In genomic region chr3:146739203-146739671, GRCh38 we compare ENCODE assay signal across 23 cellular contexts.
DNase-seq lines count a peak whose midpoint lies in the region; ATAC-seq, FAIRE-seq and TF ChIP-seq lines count a peak whose summit lies in the region.
"Had no signal": no experiment of that assay in that cellular context is flagged by ENCODE, and none has a peak within 500 bp of the region (broad histone marks: within the 10 kb centered on the region; RNA-seq: fewer than 3 reads in every experiment).

No MANE protein-coding gene starts in this region.

- H2BK15ac ChIP-seq in IMR-90 (ENCODE audit: low read depth, low read length): no peak overlapping the region
- no peak overlapping the region for H2BK15ac ChIP-seq in H1 (ENCODE audit: low read length)

- H3K4me1 Mint-ChIP-seq in T-helper 17 cell: no peaks in the 10 kb centered on the region

- POLR2A ChIA-PET in IMR-90 (lab: Charles Lee; ENCODE audit: unreplicated experiment): no interaction called here
- POLR2A ChIA-PET in H1 (lab: Charles Lee; ENCODE audit: partially characterized antibody): no interaction called here

- no peaks in the 10 kb centered on the region for H3K36me3 Mint-ChIP-seq in T-helper 17 cell (ENCODE audit: low read depth)

- dilution Hi-C loops in IMR-90 (cut with HindIII; ENCODE audit: low sequenced_read_pairs, unreplicated experiment): no loop called here

- no peak for TF ChIP-seq POLR2A in IMR-90 (IDR thresholded peaks at IDR 0.05; ENCODE audit: low read depth, low read length)
- no peak for TF ChIP-seq POLR2A in H1 (IDR thresholded peaks at IDR 0.05; ENCODE audit: control extremely low read depth in 1 of 2, low read depth in 2 of 2, low read length in 2 of 2)

- intact Hi-C loops in IMR-90 (cut with micrococcal nuclease): no loop called here

- no peaks in the 10 kb centered on the region for H3K23me2 ChIP-seq in H1 (ENCODE audit: low read depth, low read length)

- H2BK5ac ChIP-seq in IMR-90 (ENCODE audit: low read depth, low read length, poor library complexity, severe bottlenecking): no peak overlapping the region
- no peak overlapping the region for H2BK5ac ChIP-seq in H1 (ENCODE audit: low read depth, low read length)

- H3K56ac ChIP-seq in IMR-90 (ENCODE audit: extremely low read depth, insufficient read depth, low read length) (no peak overlapping the region), H1 (replicated peaks; ENCODE audit: insufficient read length, low read depth, low read length) (no peak overlapping the region)

- WGBS in IMR-90 (ENCODE audit: extremely low coverage in 2 of 2, insufficient read length in 1 of 2), 2 experiments: no CpG with 5 or more reads among the region's 6 CpGs
- WGBS in H1 (ENCODE audit: extremely low coverage in 1 of 2, insufficient coverage in 1 of 2, insufficient read length in 1 of 2, insufficient replicate concordance in 2 of 2, low coverage in 1 of 2, low lambda C conversion rate in 2 of 2, missing lambda C conversion rate in 1 of 2), 2 experiments: 85% methylated on average over 6 of the region's 6 CpGs; no CpG with 5 or more reads in 1 of the 2 experiments

- no peaks in the 10 kb centered on the region for H3K79me1 ChIP-seq in IMR-90 (ENCODE audit: low read depth in 1 of 2, low read length in 2 of 2)
- no peaks in the 10 kb centered on the region for H3K79me1 ChIP-seq in H1 (ENCODE audit: low read depth, low read length)

- FAIRE-seq in H1 (lab: Jason Lieb, UNC): no peak
- FAIRE-seq: A204.1, H54, kidney had no signal

- no peak overlapping the region for H2AK9ac ChIP-seq in IMR-90 (replicated peaks; ENCODE audit: low read depth, low read length, poor library complexity)

- H4K20me1 ChIP-seq in IMR-90 (ENCODE audit: insufficient read depth, low read length) (no peaks in the 10 kb centered on the region), H1 (replicated peaks in 1 of 2; ENCODE audit: control insufficient read depth in 1 of 2, insufficient read depth in 2 of 2, low read length in 2 of 2) (no peaks in the 10 kb centered on the region)

- H3K36me3 ChIP-seq in ACC112 (ENCODE audit: insufficient read depth, low read length) (no peaks in the 10 kb centered on the region; the same call in 1 of the 2 replicates), IMR-90 (ENCODE audit: control insufficient read depth, insufficient read depth, low read length) (no peaks in the 10 kb centered on the region), H1 (ENCODE audit: control insufficient read depth in 2 of 4, insufficient read depth in 4 of 4, low read length in 3 of 4) (no peaks in the 10 kb centered on the region)
- H3K36me3 ChIP-seq: BE2C, gastroesophageal sphincter, lower lobe of right lung had no signal

- H3K9ac ChIP-seq in IMR-90 (ENCODE audit: low read depth, low read length): no peak overlapping the region
- H3K9ac ChIP-seq in H1 (replicated peaks in 1 of 4; ENCODE audit: extremely low read depth in 1 of 4, low read depth in 3 of 4, low read length in 3 of 4): no peak overlapping the region

- H3K4me1 ChIP-seq in ACC112 (ENCODE audit: control insufficient read depth, insufficient read depth, low read length, unreplicated experiment) (no peaks in the 10 kb centered on the region), IMR-90 (ENCODE audit: control insufficient read depth, insufficient read depth, low read length) (no peaks in the 10 kb centered on the region), H1 (replicated peaks in 1 of 4; ENCODE audit: control insufficient read depth in 3 of 4, insufficient read depth in 4 of 4, low read length in 3 of 4) (no peaks in the 10 kb centered on the region)
- H3K4me1 ChIP-seq: BE2C, gastroesophageal sphincter, lower lobe of right lung had no signal

- no peak overlapping the region for H3K4me3 Mint-ChIP-seq in T-helper 17 cell
- H3K4me3 Mint-ChIP-seq: activated T-cell treated with anti-CD3 and anti-CD28 coated beads, Interleukin-2, amount 50 U/mL, for 4 hours had no signal

- TF ChIP-seq EP300 in H1 (IDR thresholded peaks at IDR 0.05; ENCODE audit: borderline replicate concordance in 1 of 2, low read depth in 2 of 2, low read length in 2 of 2): no peak

- H2BK120ac ChIP-seq in IMR-90 (ENCODE audit: low read depth, low read length): no peak overlapping the region
- no peak overlapping the region for H2BK120ac ChIP-seq in H1 (replicated peaks; ENCODE audit: low read depth, low read length)

- no peak for DNase-seq in IMR-90
- DNase-seq in H1 (ENCODE audit: low read depth in 1 of 2, low spot score in 2 of 2): no peak
- DNase-seq in SKM-1 treated with dmso at 0.1 percent for 144 hours (lab: John Stamatoyannopoulos, UW; ENCODE audit: unreplicated experiment): no peak
- no peak for DNase-seq in T-helper 17 cell
- no peak for DNase-seq in NCI-H2171 (lab: John Stamatoyannopoulos, UW)
- DNase-seq in UCSD-AML1 (lab: John Stamatoyannopoulos, UW; ENCODE audit: unreplicated experiment): no peak
- DNase-seq: activated CD4-positive, alpha-beta T cell treated with anti-CD3 and anti-CD28 coated beads for 1 hour; activated CD8-positive, alpha-beta memory T cell treated with anti-CD3 and anti-CD28 coated beads for 24 hours; activated naive CD4-positive, alpha-beta T cell treated with Interleukin-2 at 50 U/mL for 16 hours; activated T-cell treated with anti-CD3 and anti-CD28 coated beads, Interleukin-2, amount 50 U/mL, for 4 hours; anterior cingulate cortex; BE2C; DMS79; kidney; lower lobe of right lung; NCI-H1694 treated with DMSO at 0.1 percent for 48 hours; occipital lobe had no signal

- H2BK12ac ChIP-seq in H1 (ENCODE audit: low read depth, low read length): no peak overlapping the region

- no peak overlapping the region for H3K4ac ChIP-seq in IMR-90 (ENCODE audit: low read depth, low read length)
- H3K4ac ChIP-seq in H1 (replicated peaks; ENCODE audit: insufficient read length, low read depth, low read length): no peak overlapping the region

- H3K27ac Mint-ChIP-seq in T-helper 17 cell: no peak overlapping the region

- H2AK5ac ChIP-seq in IMR-90 (ENCODE audit: low read depth, low read length): no peak overlapping the region
- H2AK5ac ChIP-seq in H1 (ENCODE audit: low read depth, low read length): no peak overlapping the region

- H3K9me1 ChIP-seq in IMR-90 (ENCODE audit: insufficient read depth, low read length): no peaks in the 10 kb centered on the region

- H3K4me2 ChIP-seq in IMR-90 (ENCODE audit: low read depth, low read length) (no peak overlapping the region), H1 (ENCODE audit: insufficient read depth in 1 of 2, low read depth in 2 of 2, low read length in 2 of 2) (no peak overlapping the region)

- no peak overlapping the region for H3K23ac ChIP-seq in IMR-90 (ENCODE audit: low read depth, low read length)
- H3K23ac ChIP-seq in H1 (ENCODE audit: insufficient read length): no peak overlapping the region

- H3K79me2 ChIP-seq in ACC112 (ENCODE audit: control insufficient read depth, insufficient read depth, low read length, unreplicated experiment): no peaks in the 10 kb centered on the region
- no peaks in the 10 kb centered on the region for H3K79me2 ChIP-seq in H1 (ENCODE audit: control insufficient read depth in 1 of 2, insufficient read depth in 2 of 2, low read length in 2 of 2)

- H3K14ac ChIP-seq in IMR-90 (replicated peaks; ENCODE audit: low read depth, low read length) (no peak overlapping the region), H1 (ENCODE audit: insufficient read length) (no peak overlapping the region)

- H4K8ac ChIP-seq in IMR-90 (ENCODE audit: low read depth in 2 of 2, low read length in 2 of 2): no peak overlapping the region
- H4K8ac ChIP-seq in H1 (ENCODE audit: extremely low read depth, insufficient read depth, low read length): peak overlapping the region; percentile 81; the same call in 1 of the 2 replicates

- no TSS peak for BruUV-seq in IMR-90 (replicated peaks; lab: Mats Ljungman, UMichigan)

- H3K27me3 ChIP-seq in ACC112 (ENCODE audit: insufficient read depth, low read length): no peaks in the 10 kb centered on the region
- H3K27me3 ChIP-seq in IMR-90 (ENCODE audit: control insufficient read depth, insufficient read depth, low read length): no peaks in the 10 kb centered on the region
- no peaks in the 10 kb centered on the region for H3K27me3 ChIP-seq in H1 (replicated peaks in 1 of 4; ENCODE audit: control insufficient read depth in 3 of 4, extremely low read depth in 1 of 4, insufficient read depth in 3 of 4, low read length in 3 of 4)
- H3K27me3 ChIP-seq: BE2C, gastroesophageal sphincter had no signal

- in situ Hi-C loops in IMR-90 (cut with MboI; ENCODE audit: low sequenced_read_pairs): no loop called here

- peak overlapping the region; percentile 22 for H2AFZ ChIP-seq in ACC112 (ENCODE audit: low read length, unreplicated experiment)
- peak overlapping the region; percentile 33 for H2AFZ ChIP-seq in IMR-90 (replicated peaks; ENCODE audit: low read length, poor library complexity)
- peak overlapping the region; percentile 6; the same call in 1 of the 2 replicates for H2AFZ ChIP-seq in H1 (ENCODE audit: low read length)

- CTCF ChIA-PET in IMR-90 (lab: Yijun Ruan, JAX) (no interaction called here), H1 (lab: Charles Lee; ENCODE audit: partially characterized antibody) (interaction anchor here (0.8 to 1.0 kb wide), 2 partner anchors 8 to 521 kb away, joined by 3 read pairs; no protein-coding TSS in a partner anchor)

- TF ChIP-seq RAD21 in IMR-90 (IDR thresholded peaks at IDR 0.05; ENCODE audit: low read length): no peak
- no peak for TF ChIP-seq RAD21 in H1 (IDR thresholded peaks at IDR 0.05 in 1 of 2, conservative IDR thresholded peaks at IDR 0.05 in 1 of 2; ENCODE audit: low read depth in 2 of 2, low read length in 2 of 2)

- H2BK20ac ChIP-seq in IMR-90 (ENCODE audit: low read depth, low read length) (no peak overlapping the region), H1 (ENCODE audit: low read length) (no peak overlapping the region)

- no peaks in the 10 kb centered on the region for H3K27me3 Mint-ChIP-seq in T-helper 17 cell

- peak; percentile 71 for ATAC-seq in GM21390 (IDR thresholded peaks at IDR 0.05; ENCODE audit: unreplicated experiment)
- no peak for ATAC-seq in IMR-90 (ENCODE audit: low read depth)
- ATAC-seq in T-helper 17 cell: no peak
- ATAC-seq: activated T-cell treated with anti-CD3 and anti-CD28 coated beads, Interleukin-2, amount 50 U/mL, for 4 hours; gastroesophageal sphincter; lower lobe of right lung had no signal

- no peak overlapping the region for H3K27ac ChIP-seq in ACC112 (ENCODE audit: low read depth, low read length)
- H3K27ac ChIP-seq in IMR-90 (ENCODE audit: insufficient read depth, low read length): no peak overlapping the region
- no peak overlapping the region for H3K27ac ChIP-seq in H1 (ENCODE audit: low read depth, low read length)
- H3K27ac ChIP-seq: gastroesophageal sphincter, HL-60, lower lobe of right lung had no signal

- H3K9me3 ChIP-seq in IMR-90 (ENCODE audit: control insufficient read depth, insufficient read depth, low read length): no peaks in the 10 kb centered on the region
- no peaks in the 10 kb centered on the region for H3K9me3 ChIP-seq in H1 (ENCODE audit: insufficient read depth in 2 of 2, low read depth in 1 of 2, low read length in 1 of 2)
- H3K9me3 ChIP-seq in T-helper 17 cell (ENCODE audit: control insufficient read depth, low read length, poor library complexity, severe bottlenecking): no peaks in the 10 kb centered on the region
- H3K9me3 ChIP-seq: BE2C, lower lobe of right lung had no signal

- TF ChIP-seq CTCF in IMR-90 (conservative IDR thresholded peaks at IDR 0.05; ENCODE audit: low read depth, low read length) (no peak), H1 (IDR thresholded peaks at IDR 0.05; ENCODE audit: control extremely low read depth in 1 of 3, insufficient read depth in 1 of 3, low read depth in 1 of 3, low read length in 3 of 3) (no peak)

- H4K5ac ChIP-seq in IMR-90 (ENCODE audit: low read depth, low read length) (no peak overlapping the region), H1 (ENCODE audit: insufficient read length, low read depth, low read length) (no peak overlapping the region)

- H3K4me3 ChIP-seq in ACC112 (ENCODE audit: low read depth, low read length) (no peak overlapping the region), IMR-90 (ENCODE audit: insufficient read depth, low read depth, low read length) (no peak overlapping the region), H1 (ENCODE audit: extremely low read depth in 1 of 4, insufficient read depth in 2 of 4, low read depth in 3 of 4, low read length in 4 of 4) (no peak overlapping the region)
- H3K4me3 ChIP-seq: gastroesophageal sphincter, lower lobe of right lung had no signal

- H3K18ac ChIP-seq in IMR-90 (ENCODE audit: low read depth, low read length) (no peak overlapping the region), H1 (ENCODE audit: extremely low read depth, low read length) (no peak overlapping the region)

- H4K91ac ChIP-seq in IMR-90 (ENCODE audit: insufficient read depth, low read depth, low read length): no peak overlapping the region
- no peak overlapping the region for H4K91ac ChIP-seq in H1 (replicated peaks; ENCODE audit: insufficient read length, low read length)
